Comparison of ENCODE assay signal across 13 cellular contexts in the genomic region with DNA sequence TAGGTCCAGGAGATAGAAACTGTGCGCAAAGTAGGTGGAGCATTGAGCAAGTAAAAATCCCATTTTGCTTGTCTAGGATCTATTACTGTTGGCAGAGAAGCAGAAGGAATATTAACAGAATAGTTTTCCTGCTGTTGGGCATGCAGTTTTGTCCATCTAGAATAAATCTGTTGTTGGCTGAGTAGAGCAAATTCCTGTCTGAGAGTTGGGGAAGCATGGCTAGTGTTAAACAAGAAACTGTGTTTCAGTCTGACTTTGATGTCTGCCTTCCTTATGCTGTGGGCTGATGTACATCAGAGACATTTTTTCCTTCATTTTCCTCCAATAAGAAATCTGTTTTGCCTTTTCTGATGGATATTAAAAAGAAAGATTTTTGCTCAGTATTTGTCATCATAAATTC.
DNase-seq lines count a peak whose midpoint lies in the region; ATAC-seq and TF ChIP-seq lines count a peak whose summit lies in the region.
"Had no signal": no experiment of that assay in that cellular context is flagged by ENCODE, and none has a peak within 500 bp of the region (broad histone marks: within the 10 kb centered on the region; RNA-seq: fewer than 3 reads in every experiment).

No MANE protein-coding gene starts in this region.

- no peak overlapping the region for H3K4me3 Mint-ChIP-seq in activated CD4-positive, alpha-beta T cell treated with anti-CD3 and anti-CD28 coated beads for 36 hours
- H3K4me3 Mint-ChIP-seq in activated T-helper 2 cell treated with anti-CD3 and anti-CD28 coated beads, Interferon-gamma antibody, Interleukin-2, Interleukin-4, amounts not matched to agents 10 μg/mL and 5 μg/mL and 100 μg/mL, durations not matched to agents 14 hours and 24 hours and 36 hours (ENCODE audit: low read depth), result no peak overlapping the region
- H3K4me3 Mint-ChIP-seq in endothelial cell (ENCODE audit: unreplicated experiment), result no peak overlapping the region
- H3K4me3 Mint-ChIP-seq: activated naive CD8-positive, alpha-beta T cell treated with anti-CD3 and anti-CD28 coated beads, Interleukin-2, amount 10 ng/mL, durations not matched to agents 7 days and 5 days had no signal

- H3K9me3 ChIP-seq in smooth muscle cell (replicated peaks; ENCODE audit: low read depth), result no peaks in the 10 kb centered on the region

- peak overlapping the region; percentile 53 for H3K9ac ChIP-seq in smooth muscle cell (ENCODE audit: low read depth)

- no peaks in the 10 kb centered on the region for H3K36me3 ChIP-seq in smooth muscle cell (ENCODE audit: low read depth)

- H3K27me3 Mint-ChIP-seq in activated CD4-positive, alpha-beta T cell treated with anti-CD3 and anti-CD28 coated beads for 36 hours, result no peaks in the 10 kb centered on the region
- no peaks in the 10 kb centered on the region for H3K27me3 Mint-ChIP-seq in activated T-helper 2 cell treated with anti-CD3 and anti-CD28 coated beads, Interferon-gamma antibody, Interleukin-2, Interleukin-4, amounts not matched to agents 10 μg/mL and 5 μg/mL and 100 μg/mL, durations not matched to agents 14 hours and 24 hours and 36 hours (ENCODE audit: low read depth)
- no peaks in the 10 kb centered on the region for H3K27me3 Mint-ChIP-seq in endothelial cell (ENCODE audit: unreplicated experiment)
- H3K27me3 Mint-ChIP-seq: activated naive CD8-positive, alpha-beta T cell treated with anti-CD3 and anti-CD28 coated beads, Interleukin-2, amount 10 ng/mL, durations not matched to agents 7 days and 5 days had no signal

- H4K20me1 ChIP-seq in smooth muscle cell (ENCODE audit: low read depth), result peaks cover 54% of the 10 kb centered on the region

- WGBS in smooth muscle cell (ENCODE audit: low lambda C conversion rate), result 94% methylated on average over 1 of the region's 1 CpG

- H3K4me3 ChIP-seq in smooth muscle cell, result peak overlapping the region; percentile 9
- H3K4me3 ChIP-seq: lung had no signal

- peaks cover 81% of the 10 kb centered on the region for H3K79me2 ChIP-seq in smooth muscle cell (ENCODE audit: low read depth)

- peak overlapping the region; percentile 48 for H3K27ac Mint-ChIP-seq in activated CD4-positive, alpha-beta T cell treated with anti-CD3 and anti-CD28 coated beads for 36 hours
- H3K27ac Mint-ChIP-seq in activated T-helper 2 cell treated with anti-CD3 and anti-CD28 coated beads, Interferon-gamma antibody, Interleukin-2, Interleukin-4, amounts not matched to agents 10 μg/mL and 5 μg/mL and 100 μg/mL, durations not matched to agents 14 hours and 24 hours and 36 hours, result peak overlapping the region; percentile 53
- no peak overlapping the region for H3K27ac Mint-ChIP-seq in endothelial cell (ENCODE audit: unreplicated experiment)
- H3K27ac Mint-ChIP-seq: activated naive CD8-positive, alpha-beta T cell treated with anti-CD3 and anti-CD28 coated beads, Interleukin-2, amount 10 ng/mL, durations not matched to agents 7 days and 5 days had no signal

- H3K4me1 Mint-ChIP-seq in activated CD4-positive, alpha-beta T cell treated with anti-CD3 and anti-CD28 coated beads for 36 hours, result peaks cover 49% of the 10 kb centered on the region
- peaks cover 33% of the 10 kb centered on the region for H3K4me1 Mint-ChIP-seq in activated T-helper 2 cell treated with anti-CD3 and anti-CD28 coated beads, Interferon-gamma antibody, Interleukin-2, Interleukin-4, amounts not matched to agents 10 μg/mL and 5 μg/mL and 100 μg/mL, durations not matched to agents 14 hours and 24 hours and 36 hours (ENCODE audit: low read depth)
- H3K4me1 Mint-ChIP-seq in endothelial cell (ENCODE audit: unreplicated experiment), result peaks cover 3% of the 10 kb centered on the region

- ATAC-seq in activated CD4-positive, alpha-beta T cell treated with anti-CD3 and anti-CD28 coated beads for 36 hours, result no peak

- peaks cover 14% of the 10 kb centered on the region for H3K4me1 ChIP-seq in smooth muscle cell (ENCODE audit: low read depth)

- peaks cover 3% of the 10 kb centered on the region for H3K9me3 Mint-ChIP-seq in activated CD4-positive, alpha-beta T cell treated with anti-CD3 and anti-CD28 coated beads for 36 hours (ENCODE audit: low read depth)
- peaks cover 5% of the 10 kb centered on the region for H3K9me3 Mint-ChIP-seq in activated T-helper 2 cell treated with anti-CD3 and anti-CD28 coated beads, Interferon-gamma antibody, Interleukin-2, Interleukin-4, amounts not matched to agents 10 μg/mL and 5 μg/mL and 100 μg/mL, durations not matched to agents 14 hours and 24 hours and 36 hours
- H3K9me3 Mint-ChIP-seq in endothelial cell (ENCODE audit: unreplicated experiment), result no peaks in the 10 kb centered on the region
- H3K9me3 Mint-ChIP-seq: activated naive CD8-positive, alpha-beta T cell treated with anti-CD3 and anti-CD28 coated beads, Interleukin-2, amount 10 ng/mL, durations not matched to agents 7 days and 5 days had no signal

- H3K27ac ChIP-seq in smooth muscle cell (ENCODE audit: low read depth), result peak overlapping the region; percentile 86
- H3K27ac ChIP-seq: 22Rv1 had no signal

- no peak overlapping the region for H2AFZ ChIP-seq in smooth muscle cell (ENCODE audit: low read depth)

- peak overlapping the region; percentile 73 for H3K4me2 ChIP-seq in smooth muscle cell

- CTCF ChIA-PET in activated CD4-positive, alpha-beta T cell treated with anti-CD3 and anti-CD28 coated beads for 36 hours (lab: Charles Lee), result no interaction called here

- peaks cover 9% of the 10 kb centered on the region for H3F3A ChIP-seq in smooth muscle cell (ENCODE audit: low read depth)

- intact Hi-C loops in activated CD4-positive, alpha-beta T cell treated with anti-CD3 and anti-CD28 coated beads for 36 hours (cut with DNase I, micrococcal nuclease), result no loop called here
- intact Hi-C loops in activated T-helper 2 cell treated with anti-CD3 and anti-CD28 coated beads, Interferon-gamma antibody, Interleukin-2, Interleukin-4, amounts not matched to agents 10 μg/mL and 5 μg/mL and 100 μg/mL, durations not matched to agents 14 hours and 24 hours and 36 hours (cut with micrococcal nuclease), result no loop called here

- POLR2A ChIA-PET in activated CD4-positive, alpha-beta T cell treated with anti-CD3 and anti-CD28 coated beads for 36 hours (lab: Charles Lee), result no interaction called here

- H3K27me3 ChIP-seq in smooth muscle cell (ENCODE audit: low read depth), result no peaks in the 10 kb centered on the region

- peaks cover 17% of the 10 kb centered on the region for H3K36me3 Mint-ChIP-seq in activated CD4-positive, alpha-beta T cell treated with anti-CD3 and anti-CD28 coated beads for 36 hours (ENCODE audit: low read depth)
- peaks cover 39% of the 10 kb centered on the region for H3K36me3 Mint-ChIP-seq in activated T-helper 2 cell treated with anti-CD3 and anti-CD28 coated beads, Interferon-gamma antibody, Interleukin-2, Interleukin-4, amounts not matched to agents 10 μg/mL and 5 μg/mL and 100 μg/mL, durations not matched to agents 14 hours and 24 hours and 36 hours (ENCODE audit: low read depth)
- peaks cover 3% of the 10 kb centered on the region for H3K36me3 Mint-ChIP-seq in endothelial cell (ENCODE audit: low read depth, unreplicated experiment)

- TF ChIP-seq CTCF in smooth muscle cell (IDR thresholded peaks at IDR 0.05; ENCODE audit: borderline replicate concordance, insufficient read depth, poor library complexity, severe bottlenecking) (no peak), endothelial cell (IDR thresholded peaks at IDR 0.05; ENCODE audit: unreplicated experiment) (no peak)

- DNase-seq in activated CD4-positive, alpha-beta T cell treated with anti-CD3 and anti-CD28 coated beads for 36 hours, result no peak
- DNase-seq in activated CD4-positive, alpha-beta T cell treated with anti-CD3 and anti-CD28 coated beads, Interleukin-2, amount 50 U/mL, for 1 hour, result no peak
- no peak for DNase-seq in activated T-helper 2 cell treated with anti-CD3 and anti-CD28 coated beads, Interferon-gamma antibody, Interleukin-2, Interleukin-4, amounts not matched to agents 10 μg/mL and 5 μg/mL and 100 μg/mL, durations not matched to agents 14 hours and 24 hours and 36 hours (ENCODE audit: low spot score)
- DNase-seq in fibroblast of peridontal ligament (ENCODE audit: extremely low read depth) (peak; percentile 65), smooth muscle cell (lab: John Stamatoyannopoulos, UW; ENCODE audit: unreplicated experiment) (no peak), DMS79 (lab: John Stamatoyannopoulos, UW) (no peak), endothelial cell (ENCODE audit: low spot score) (no peak), NCI-H510A (lab: John Stamatoyannopoulos, UW) (no peak)
- DNase-seq: activated naive CD8-positive, alpha-beta T cell treated with anti-CD3 and anti-CD28 coated beads, Interleukin-2, amount 10 ng/mL, durations not matched to agents 7 days and 5 days; NCI-H2029; RPMI8226 had no signal
